In the genomic region with DNA sequence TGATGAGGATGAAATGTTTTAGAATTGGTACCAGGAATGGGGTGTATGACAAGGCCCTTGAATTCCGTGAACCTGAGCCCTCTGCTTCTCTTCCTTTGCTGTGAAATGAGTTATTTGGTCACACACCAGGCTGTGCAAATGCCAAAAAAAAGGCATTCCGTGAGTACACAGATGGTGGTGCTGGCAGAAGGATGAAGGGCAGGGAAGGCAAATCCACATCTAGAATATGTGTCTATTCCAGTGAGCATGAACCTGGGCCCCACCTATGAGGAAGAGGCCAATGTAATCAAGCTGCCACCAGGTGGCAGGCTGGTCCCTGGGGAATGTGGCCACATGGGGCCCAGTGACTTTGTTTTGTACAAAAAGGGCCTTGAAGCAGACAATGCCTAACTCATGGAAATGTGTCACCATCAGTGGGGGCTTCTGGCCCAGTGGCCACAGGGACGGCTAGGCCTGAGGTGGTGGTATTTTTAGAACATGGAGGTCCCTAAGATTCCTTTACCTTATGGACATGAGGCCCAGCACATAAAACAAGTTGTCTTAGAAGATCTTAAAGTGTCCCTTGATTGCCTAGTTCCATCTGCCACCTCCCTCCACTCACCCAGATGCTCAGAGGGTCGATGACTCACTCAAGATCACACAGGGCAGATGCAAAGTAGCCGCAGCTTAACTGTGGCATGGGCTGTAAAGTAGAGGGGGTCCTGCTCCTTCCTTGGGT, we compare ENCODE assay signal across 8 cellular contexts. TPM values are rescaled to one million over a fixed set of nuclear protein-coding genes. Genes with fewer than 3 reads are reported as not detected.
A peak's percentile ranks its signal among the peaks of the same experiment; 100 is the strongest.
DNase-seq lines count a peak whose midpoint lies in the region; ATAC-seq, FAIRE-seq and TF ChIP-seq lines count a peak whose summit lies in the region.

No MANE protein-coding gene starts in this region.

- H3K27me3 ChIP-seq in HL-60 (ENCODE audit: insufficient read depth, poor library complexity, severe bottlenecking) = no peaks in the 10 kb centered on the region
- H3K27me3 ChIP-seq in pancreas = no peaks in the 10 kb centered on the region
- H3K27me3 ChIP-seq in upper lobe of left lung = no peaks in the 10 kb centered on the region

- H3K4me3 ChIP-seq in HL-60 (replicated peaks; ENCODE audit: insufficient read depth, low read length) (no peak overlapping the region), fibroblast of villous mesenchyme (ENCODE audit: low read depth, low read length) (no peak overlapping the region), pancreas (no peak overlapping the region), upper lobe of left lung (no peak overlapping the region)

- DNase-seq in COLO668 (lab: John Stamatoyannopoulos, UW; ENCODE audit: unreplicated experiment) = peak; percentile 80
- peak in 1 of 2 experiments; percentile 78 for DNase-seq in HL-60 (ENCODE audit: low read depth in 1 of 2, low spot score in 1 of 2)
- DNase-seq in RPMI7951 (ENCODE audit: low read depth) = peak; percentile 75
- DNase-seq in activated T-helper 1 cell treated with anti-CD3 and anti-CD28 coated beads, Interleukin-12 subunit alpha, Interleukin-12 subunit beta, Interleukin-2, Interleukin-4 antibody, amounts not matched to agents 30 ng/mL and 10 ng/mL and 1 ng/mL, durations not matched to agents 14 hours and 24 hours and 36 hours (ENCODE audit: low spot score) = peak; percentile 73
- DNase-seq in fibroblast of villous mesenchyme (ENCODE audit: low read depth) = peak; percentile 72
- DNase-seq in pancreas = peak; percentile 65 to 87 (median 80)
- peak in 1 of 2 donors; percentile 74 for DNase-seq in upper lobe of left lung

- H3K36me3 Mint-ChIP-seq in activated T-helper 1 cell treated with anti-CD3 and anti-CD28 coated beads, Interleukin-12 subunit alpha, Interleukin-12 subunit beta, Interleukin-2, Interleukin-4 antibody, amounts not matched to agents 30 ng/mL and 10 ng/mL and 1 ng/mL, durations not matched to agents 14 hours and 24 hours and 36 hours (ENCODE audit: low read depth) = peaks cover 2% of the 10 kb centered on the region

- H3K27ac Mint-ChIP-seq in activated T-helper 1 cell treated with anti-CD3 and anti-CD28 coated beads, Interleukin-12 subunit alpha, Interleukin-12 subunit beta, Interleukin-2, Interleukin-4 antibody, amounts not matched to agents 30 ng/mL and 10 ng/mL and 1 ng/mL, durations not matched to agents 14 hours and 24 hours and 36 hours = peak overlapping the region; percentile 88

- no peak for TF ChIP-seq EP300 in upper lobe of left lung (IDR thresholded peaks at IDR 0.05)

- ATAC-seq in pancreas = peak; percentile 54 to 80 (median 72)
- ATAC-seq in upper lobe of left lung (ENCODE audit: low FRiP score in 2 of 2) = peak in 1 of 2 donors; percentile 66
- no peak for ATAC-seq in HG03097 (IDR thresholded peaks at IDR 0.05; ENCODE audit: low FRiP score, unreplicated experiment)

- no peak for FAIRE-seq in pancreas (lab: Jason Lieb, UNC)

- H3K27me3 Mint-ChIP-seq in activated T-helper 1 cell treated with anti-CD3 and anti-CD28 coated beads, Interleukin-12 subunit alpha, Interleukin-12 subunit beta, Interleukin-2, Interleukin-4 antibody, amounts not matched to agents 30 ng/mL and 10 ng/mL and 1 ng/mL, durations not matched to agents 14 hours and 24 hours and 36 hours (ENCODE audit: insufficient read depth) = no peaks in the 10 kb centered on the region

- no peak overlapping the region for H3K4me3 Mint-ChIP-seq in activated T-helper 1 cell treated with anti-CD3 and anti-CD28 coated beads, Interleukin-12 subunit alpha, Interleukin-12 subunit beta, Interleukin-2, Interleukin-4 antibody, amounts not matched to agents 30 ng/mL and 10 ng/mL and 1 ng/mL, durations not matched to agents 14 hours and 24 hours and 36 hours

- H3K4me1 ChIP-seq in pancreas = peaks cover 0 to 3% (median 0%) of the 10 kb centered on the region in 3 donors
- H3K4me1 ChIP-seq in upper lobe of left lung = peaks cover 10 to 25% (median 15%) of the 10 kb centered on the region in 4 donors

- TF ChIP-seq CTCF in HL-60 (IDR thresholded peaks at IDR 0.05; ENCODE audit: insufficient read depth, low read length) (peak; percentile 83), fibroblast of villous mesenchyme (IDR thresholded peaks at IDR 0.05; ENCODE audit: insufficient read depth, low read depth, low read length) (peak; percentile 81), pancreas (IDR thresholded peaks at IDR 0.05) (peak; percentile 73 to 85 (median 76)), upper lobe of left lung (IDR thresholded peaks at IDR 0.05) (peak; percentile 74 to 88 (median 79))

- 44 to 46% methylated on average over 5 of the region's 5 CpGs for WGBS in pancreas, 2 donors
- WGBS in upper lobe of left lung, 2 donors = 60% methylated on average over 5 of the region's 5 CpGs

- H3K9me3 ChIP-seq in pancreas = no peaks in the 10 kb centered on the region
- H3K9me3 ChIP-seq in upper lobe of left lung = no peaks in the 10 kb centered on the region

- intact Hi-C loops in activated T-helper 1 cell treated with anti-CD3 and anti-CD28 coated beads, Interleukin-12 subunit alpha, Interleukin-12 subunit beta, Interleukin-2, Interleukin-4 antibody, amounts not matched to agents 30 ng/mL and 10 ng/mL and 1 ng/mL, durations not matched to agents 14 hours and 24 hours and 36 hours (cut with micrococcal nuclease) = loop anchor here (1.0 to 5.0 kb wide), 5 partner anchors 35 to 211 kb away; partner anchors contain the start of genes CASTOR1 and OSM
- intact Hi-C loops in pancreas (cut with DNase I) = no loop called here

- no peak overlapping the region for H3K27ac ChIP-seq in HL-60 (replicated peaks)
- H3K27ac ChIP-seq in pancreas = no peak overlapping the region
- peak overlapping the region in 1 of 4 donors; percentile 33 for H3K27ac ChIP-seq in upper lobe of left lung

- no peak for TF ChIP-seq POLR2A in upper lobe of left lung (IDR thresholded peaks at IDR 0.05)

- H3K4me1 Mint-ChIP-seq in activated T-helper 1 cell treated with anti-CD3 and anti-CD28 coated beads, Interleukin-12 subunit alpha, Interleukin-12 subunit beta, Interleukin-2, Interleukin-4 antibody, amounts not matched to agents 30 ng/mL and 10 ng/mL and 1 ng/mL, durations not matched to agents 14 hours and 24 hours and 36 hours (ENCODE audit: low read depth) = peaks cover 46% of the 10 kb centered on the region

- no peaks in the 10 kb centered on the region for H3K9me3 Mint-ChIP-seq in activated T-helper 1 cell treated with anti-CD3 and anti-CD28 coated beads, Interleukin-12 subunit alpha, Interleukin-12 subunit beta, Interleukin-2, Interleukin-4 antibody, amounts not matched to agents 30 ng/mL and 10 ng/mL and 1 ng/mL, durations not matched to agents 14 hours and 24 hours and 36 hours

- H3K36me3 ChIP-seq in pancreas = no peaks in the 10 kb centered on the region
- no peaks in the 10 kb centered on the region for H3K36me3 ChIP-seq in upper lobe of left lung

RNA-seq across cellular contexts. Expression of gene RNF215, which starts 3.9 kb away (rescaled TPM):
- total RNA-seq in RPMI7951 (2014; rRNA removed; shearing (Covaris generic)) = 9.8 and 10.0 TPM in 2 replicates
- total RNA-seq in activated T-helper 1 cell treated with anti-CD3 and anti-CD28 coated beads, Interleukin-12 subunit alpha, Interleukin-12 subunit beta, Interleukin-2, Interleukin-4 antibody, amounts not matched to agents 30 ng/mL and 10 ng/mL and 1 ng/mL, durations not matched to agents 14 hours and 24 hours and 36 hours = 10.3 and 13.2 TPM in 2 replicates
- total RNA-seq in fibroblast of villous mesenchyme (19.6 and 20.3 TPM in 2 replicates), pancreas (10 to 100 TPM in 2 of 6 donors, 1 to 10 TPM in 4; 6.0 to 11.6 (median 8.9) TPM), upper lobe of left lung (10 to 100 TPM in 5 of 6 donors, 1 to 10 TPM in 1; 9.3 to 30.3 (median 16.5) TPM)
- polyA plus RNA-seq in pancreas = 10 to 100 TPM in 1 of 2 donors, 1 to 10 TPM in 1; 9.9 to 13.9 TPM

RNA-seq across cellular contexts. Expression of gene SEC14L2, which starts 5.7 kb away (rescaled TPM):
- total RNA-seq in RPMI7951 (2014; rRNA removed; shearing (Covaris generic)) = 9.7 and 15.3 TPM in 2 replicates
- 25.6 and 27.0 TPM in 2 replicates for total RNA-seq in activated T-helper 1 cell treated with anti-CD3 and anti-CD28 coated beads, Interleukin-12 subunit alpha, Interleukin-12 subunit beta, Interleukin-2, Interleukin-4 antibody, amounts not matched to agents 30 ng/mL and 10 ng/mL and 1 ng/mL, durations not matched to agents 14 hours and 24 hours and 36 hours
- total RNA-seq in fibroblast of villous mesenchyme = 9.5 and 12.2 TPM in 2 replicates
- 1 to 10 TPM; 2.6 to 6.6 (median 3.6) TPM for total RNA-seq in pancreas
- polyA plus RNA-seq in pancreas = 1 to 10 TPM; 3.6 to 5.1 TPM
- total RNA-seq in upper lobe of left lung = 10 to 100 TPM in 2 of 6 donors, 1 to 10 TPM in 4; 5.6 to 12.6 (median 8.4) TPM

RNA-seq across cellular contexts. Expression of gene CCDC157, which starts 34.3 kb away (rescaled TPM):
- total RNA-seq in RPMI7951 (2014; rRNA removed; shearing (Covaris generic)) = 1.8 and 2.9 TPM in 2 replicates
- total RNA-seq in activated T-helper 1 cell treated with anti-CD3 and anti-CD28 coated beads, Interleukin-12 subunit alpha, Interleukin-12 subunit beta, Interleukin-2, Interleukin-4 antibody, amounts not matched to agents 30 ng/mL and 10 ng/mL and 1 ng/mL, durations not matched to agents 14 hours and 24 hours and 36 hours = 2.4 and 3.0 TPM in 2 replicates
- 1.3 and 2.6 TPM in 2 replicates for total RNA-seq in fibroblast of villous mesenchyme
- total RNA-seq in pancreas = 1 to 10 TPM; 1.1 to 2.6 (median 1.2) TPM
- 1 to 10 TPM; 5.3 to 8.2 TPM for polyA plus RNA-seq in pancreas
- total RNA-seq in upper lobe of left lung = 10 to 100 TPM in 2 of 6 donors, 1 to 10 TPM in 4; 3.3 to 16.8 (median 7.9) TPM

RNA-seq across cellular contexts. Expression of gene MTFP1, which starts 34.4 kb away (rescaled TPM):
- total RNA-seq in RPMI7951 (2014; rRNA removed; shearing (Covaris generic)) = 40.4 and 66.1 TPM in 2 replicates
- 72.0 and 72.9 TPM in 2 replicates for total RNA-seq in activated T-helper 1 cell treated with anti-CD3 and anti-CD28 coated beads, Interleukin-12 subunit alpha, Interleukin-12 subunit beta, Interleukin-2, Interleukin-4 antibody, amounts not matched to agents 30 ng/mL and 10 ng/mL and 1 ng/mL, durations not matched to agents 14 hours and 24 hours and 36 hours
- 10.8 and 11.3 TPM in 2 replicates for total RNA-seq in fibroblast of villous mesenchyme
- 10 to 100 TPM in 1 of 6 donors, 1 to 10 TPM in 5; 3.2 to 11.6 (median 8.0) TPM for total RNA-seq in pancreas
- polyA plus RNA-seq in pancreas = 10 to 100 TPM; 13.1 to 15.7 TPM
- 10 to 100 TPM in 4 of 6 donors, 1 to 10 TPM in 2; 5.8 to 28.4 (median 12.8) TPM for total RNA-seq in upper lobe of left lung

RNA-seq across cellular contexts. Expression of gene SF3A1, which starts 34.4 kb away (rescaled TPM):
- total RNA-seq in RPMI7951 (2014; rRNA removed; shearing (Covaris generic)) = 16.3 and 33.9 TPM in 2 replicates
- total RNA-seq in activated T-helper 1 cell treated with anti-CD3 and anti-CD28 coated beads, Interleukin-12 subunit alpha, Interleukin-12 subunit beta, Interleukin-2, Interleukin-4 antibody, amounts not matched to agents 30 ng/mL and 10 ng/mL and 1 ng/mL, durations not matched to agents 14 hours and 24 hours and 36 hours = 308 and 310 TPM in 2 replicates
- total RNA-seq in fibroblast of villous mesenchyme = 23.5 and 27.2 TPM in 2 replicates
- total RNA-seq in pancreas = 100 to 1,000 TPM in 1 of 6 donors, 10 to 100 TPM in 5; 77.2 to 102 (median 95.4) TPM
- 10 to 100 TPM; 19.2 to 21.6 TPM for polyA plus RNA-seq in pancreas
- 100 to 1,000 TPM in 4 of 6 donors, 10 to 100 TPM in 2; 89.1 to 204 (median 138) TPM for total RNA-seq in upper lobe of left lung
